In genomic region chr15:80836991-80837390, GRCh38 we compare ENCODE assay signal across 21 cellular contexts. TPM values are rescaled to one million over a fixed set of nuclear protein-coding genes. Genes with fewer than 3 reads are reported as not detected.
"Had no signal": no experiment of that assay in that cellular context is flagged by ENCODE, and none has a peak within 500 bp of the region (broad histone marks: within the 10 kb centered on the region; RNA-seq: fewer than 3 reads in every experiment).

No MANE protein-coding gene starts in this region.

- H3K9me3 Mint-ChIP-seq: activated CD4-positive, alpha-beta memory T cell treated with anti-CD3 and anti-CD28 coated beads for 36 hours; activated naive CD8-positive, alpha-beta T cell treated with anti-CD3 and anti-CD28 coated beads for 36 hours; nephron progenitor cell; stimulated activated naive CD8-positive, alpha-beta T cell treated with anti-CD3 and anti-CD28 coated beads, Interleukin-15, Interleukin-2, amounts not matched to agents 100 ng/mL and 50 ng/mL, for 24 hours; WTC11 had no signal

- DNase-seq: activated CD4-positive, alpha-beta memory T cell treated with anti-CD3 and anti-CD28 coated beads for 36 hours; activated CD4-positive, alpha-beta T cell treated with anti-CD3 and anti-CD28 coated beads for 36 hours; activated naive CD4-positive, alpha-beta T cell; activated naive CD8-positive, alpha-beta T cell treated with anti-CD3 and anti-CD28 coated beads for 36 hours; activated T-cell treated with anti-CD3 and anti-CD28 coated beads for 4 hours; amygdala; body of pancreas; caudate nucleus; foreskin keratinocyte; hypothalamus; lower lobe of right lung; nephron progenitor cell; nucleus accumbens; transverse colon had no signal

- H3K4me3 ChIP-seq: body of pancreas, lower lobe of right lung, right atrium auricular region, skin epidermis, suprapubic skin, transverse colon, vagina had no signal

- H3K4me1 ChIP-seq: body of pancreas, foreskin keratinocyte, lower lobe of right lung, right atrium auricular region had no signal

- H3K27ac Mint-ChIP-seq: activated CD4-positive, alpha-beta memory T cell treated with anti-CD3 and anti-CD28 coated beads for 36 hours; activated CD4-positive, alpha-beta T cell treated with anti-CD3 and anti-CD28 coated beads for 36 hours; activated naive CD8-positive, alpha-beta T cell treated with anti-CD3 and anti-CD28 coated beads for 36 hours; nephron progenitor cell; progenitor cell of endocrine pancreas; stimulated activated naive CD8-positive, alpha-beta T cell treated with anti-CD3 and anti-CD28 coated beads, Interleukin-15, Interleukin-2, amounts not matched to agents 100 ng/mL and 50 ng/mL, for 24 hours; WTC11 had no signal

- H3K36me3 Mint-ChIP-seq: activated CD4-positive, alpha-beta memory T cell treated with anti-CD3 and anti-CD28 coated beads for 36 hours; activated naive CD8-positive, alpha-beta T cell treated with anti-CD3 and anti-CD28 coated beads for 36 hours; WTC11 had no signal

- ATAC-seq: activated CD4-positive, alpha-beta T cell treated with anti-CD3 and anti-CD28 coated beads for 36 hours; body of pancreas; foreskin keratinocyte; lower lobe of right lung; WTC11 had no signal

- H3K9me3 ChIP-seq: body of pancreas, lower lobe of right lung, right atrium auricular region, suprapubic skin, transverse colon, vagina had no signal

- H3K27me3 Mint-ChIP-seq: stimulated activated naive CD8-positive, alpha-beta T cell treated with anti-CD3 and anti-CD28 coated beads, Interleukin-15, Interleukin-2, amounts not matched to agents 100 ng/mL and 50 ng/mL, for 24 hours had no signal

- H3K27me3 ChIP-seq: body of pancreas, foreskin keratinocyte, right atrium auricular region, suprapubic skin, transverse colon, vagina had no signal

- H3K4me1 Mint-ChIP-seq: activated CD4-positive, alpha-beta T cell treated with anti-CD3 and anti-CD28 coated beads for 36 hours; activated naive CD8-positive, alpha-beta T cell treated with anti-CD3 and anti-CD28 coated beads for 36 hours had no signal

- H3K27ac ChIP-seq: body of pancreas, foreskin keratinocyte, lower lobe of right lung, right atrium auricular region, suprapubic skin, transverse colon, vagina had no signal

- H3K36me3 ChIP-seq: lower lobe of right lung, right atrium auricular region, suprapubic skin, transverse colon, vagina had no signal

- H3K4me3 Mint-ChIP-seq: activated CD4-positive, alpha-beta memory T cell treated with anti-CD3 and anti-CD28 coated beads for 36 hours; activated CD4-positive, alpha-beta T cell treated with anti-CD3 and anti-CD28 coated beads for 36 hours; activated naive CD8-positive, alpha-beta T cell treated with anti-CD3 and anti-CD28 coated beads for 36 hours; nephron progenitor cell; stimulated activated naive CD8-positive, alpha-beta T cell treated with anti-CD3 and anti-CD28 coated beads, Interleukin-15, Interleukin-2, amounts not matched to agents 100 ng/mL and 50 ng/mL, for 24 hours; WTC11 had no signal

RNA-seq across cellular contexts. Expression of gene CEMIP, which starts 57.8 kb away (rescaled TPM):
- total RNA-seq: activated naive CD8-positive, alpha-beta T cell treated with anti-CD3 and anti-CD28 coated beads for 36 hours had no signal
